ENCODE assay signal across 8 cellular contexts in the genomic region with DNA sequence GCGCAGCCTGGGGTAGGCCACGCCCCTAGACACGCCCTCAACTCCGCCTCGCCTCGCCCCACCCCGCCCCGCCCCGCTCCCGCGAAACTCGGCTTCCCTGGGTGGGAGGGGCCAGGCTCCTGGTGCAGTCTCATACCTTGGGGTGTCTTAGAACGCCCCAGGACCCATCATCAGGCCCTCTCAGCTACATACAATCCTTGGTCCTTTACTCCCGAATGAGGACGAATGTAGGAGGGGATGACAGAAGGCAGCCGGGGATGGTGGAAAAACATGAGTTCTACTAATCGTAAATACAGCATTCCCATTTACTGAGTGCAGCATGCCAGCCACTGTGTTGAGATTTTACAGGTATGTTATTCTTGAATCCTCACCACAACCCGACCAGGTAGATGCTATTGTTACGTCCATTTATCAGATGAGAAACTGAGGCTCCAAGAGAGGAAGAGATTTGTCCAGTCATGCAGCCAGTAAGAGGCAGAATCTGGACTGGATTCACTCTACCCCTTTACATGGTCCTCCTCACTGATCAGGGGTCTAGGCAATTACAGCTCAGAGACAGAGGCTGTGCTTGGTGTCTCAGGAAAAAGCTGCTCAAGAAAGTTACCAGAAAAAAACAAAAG. TPM values are rescaled to one million over a fixed set of nuclear protein-coding genes. Genes with fewer than 3 reads are reported as not detected.
DNase-seq lines count a peak whose midpoint lies in the region; ATAC-seq, FAIRE-seq and TF ChIP-seq lines count a peak whose summit lies in the region.

No MANE protein-coding gene starts in this region.

- no peak for ATAC-seq in heart right ventricle
- ATAC-seq in left ventricle myocardium superior, result no peak
- ATAC-seq in GM12878, result no peak
- no peak for ATAC-seq in GM18861 (IDR thresholded peaks at IDR 0.05; ENCODE audit: unreplicated experiment)

- TF ChIP-seq EP300 in GM12878 (IDR thresholded peaks at IDR 0.05; ENCODE audit: borderline replicate concordance in 1 of 2, control insufficient read depth in 1 of 2, low read depth in 2 of 2, low read length in 2 of 2), result no peak

- no peak for TF ChIP-seq POLR2A in GM12878 (IDR thresholded peaks at IDR 0.05; ENCODE audit: low read depth, low read length)

- peak overlapping the region; percentile 37 for H2AFZ ChIP-seq in GM12878 (ENCODE audit: control insufficient read depth, low read depth, low read length)

- H3K9me3 ChIP-seq in heart right ventricle (no peaks in the 10 kb centered on the region), GM12878 (replicated peaks; ENCODE audit: control insufficient read depth, insufficient read depth, low read length) (no peaks in the 10 kb centered on the region)

- H4K20me1 ChIP-seq in GM12878 (ENCODE audit: control insufficient read depth, insufficient read depth), result peaks cover 3% of the 10 kb centered on the region; the same call in 1 of the 2 replicates

- H3K4me1 ChIP-seq in heart right ventricle (peaks cover 2 to 62% (median 28%) of the 10 kb centered on the region in 9 donors), GM12878 (ENCODE audit: control insufficient read depth, insufficient read depth, low read length) (peaks cover 24% of the 10 kb centered on the region), urinary bladder (ENCODE audit: insufficient read depth) (no peaks in the 10 kb centered on the region)

- TF ChIP-seq CTCF in heart right ventricle (IDR thresholded peaks at IDR 0.05) (no peak), GM12878 (IDR thresholded peaks at IDR 0.05 in 2 of 3, conservative IDR thresholded peaks at IDR 0.05 in 1 of 3; ENCODE audit: control insufficient read depth in 2 of 3, extremely low read depth in 1 of 3, insufficient read depth in 1 of 3, low read depth in 3 of 3, low read length in 3 of 3) (no peak), mesothelial cell of epicardium (IDR thresholded peaks at IDR 0.05; ENCODE audit: unreplicated experiment) (no peak)

- POLR2A ChIA-PET in GM12878 (lab: Charles Lee), result interaction anchor here (0.5 to 3.6 kb wide), 16 partner anchors 9 to 1750 kb away, joined by 3 to 42 read pairs (median 5); partner anchors contain the start of genes CDK9, FPGS, ST6GALNAC4 and TOR2A

- peak overlapping the region; percentile 77 for H3K27ac Mint-ChIP-seq in mesothelial cell of epicardium

- H3K36me3 ChIP-seq in heart right ventricle, result peaks cover 0 to 24% (median 0%) of the 10 kb centered on the region in 9 donors
- H3K36me3 ChIP-seq in GM12878 (ENCODE audit: control insufficient read depth in 2 of 2, insufficient read depth in 2 of 2, low read length in 1 of 2), result peaks cover 4 to 26% of the 10 kb centered on the region in 2 experiments
- no peaks in the 10 kb centered on the region for H3K36me3 ChIP-seq in urinary bladder (ENCODE audit: insufficient read depth)

- H3K27me3 Mint-ChIP-seq in mesothelial cell of epicardium (ENCODE audit: low read depth), result no peaks in the 10 kb centered on the region

- peak overlapping the region; percentile 80 for H3K4me3 Mint-ChIP-seq in mesothelial cell of epicardium

- RAD21 ChIA-PET in GM12878 (lab: Charles Lee; ENCODE audit: unreplicated experiment), result interaction anchor here (0.9 to 7.6 kb wide), 10 partner anchors 8 to 224 kb away, joined by 3 to 61 read pairs (median 7); partner anchors contain the start of genes CDK9, ST6GALNAC4 and TOR2A

- H3K9ac ChIP-seq in GM12878 (ENCODE audit: control insufficient read depth, insufficient read depth, low read length), result no peak overlapping the region

- H3K4me3 ChIP-seq in heart right ventricle (peak overlapping the region in 9 of 10 donors; percentile 52 to 75 (median 65)), GM12878 (peak overlapping the region; percentile 37; the same call in 1 of the 2 replicates), urinary bladder (ENCODE audit: low read depth, low read length) (peak overlapping the region; percentile 37)

- DNase-seq in heart right ventricle (no peak), left ventricle myocardium superior (no peak), GM12878 (ENCODE audit: low read depth, low spot score) (no peak), mesothelial cell of epicardium (ENCODE audit: low spot score in 2 of 2, unreplicated experiment in 2 of 2) (no peak), HUDEP-2 (lab: John Stamatoyannopoulos, UW; ENCODE audit: unreplicated experiment in 76 of 76) (no peak), GM19239 (ENCODE audit: insufficient read length, low spot score) (no peak)

- intact Hi-C loops in heart right ventricle (cut with DNase I), result no loop called here
- intact Hi-C loops in left ventricle myocardium superior (cut with micrococcal nuclease), result no loop called here
- intact Hi-C loops in GM12878 (cut with micrococcal nuclease; ENCODE audit: unreplicated experiment), result no loop called here

- H3K4me1 Mint-ChIP-seq in mesothelial cell of epicardium, result peaks cover 39% of the 10 kb centered on the region

- WGBS in heart right ventricle, 2 donors, result 5% methylated on average over 19 of the region's 19 CpGs
- 15% methylated on average over 7 of the region's 19 CpGs for WGBS in GM12878 (ENCODE audit: insufficient coverage, insufficient replicate concordance, low lambda C conversion rate, missing lambda C conversion rate)
- 4% methylated on average over 19 of the region's 19 CpGs for WGBS in urinary bladder

- H3K36me3 Mint-ChIP-seq in mesothelial cell of epicardium, result no peaks in the 10 kb centered on the region

- in situ Hi-C loops in GM12878 (cut with MboI), result no loop called here

- peak overlapping the region in 7 of 10 donors; percentile 15 to 97 (median 38) for H3K27ac ChIP-seq in heart right ventricle
- peak overlapping the region; percentile 28; the same call in 1 of the 2 replicates for H3K27ac ChIP-seq in GM12878 (ENCODE audit: control insufficient read depth, insufficient read depth)
- H3K27ac ChIP-seq in urinary bladder (ENCODE audit: low read depth), result no peak overlapping the region

- TF ChIP-seq RAD21 in GM12878 (IDR thresholded peaks at IDR 0.05; ENCODE audit: insufficient read depth, low read depth, low read length), result no peak

- H3K4me2 ChIP-seq in GM12878 (ENCODE audit: control insufficient read depth, insufficient read depth), result peak overlapping the region; percentile 65

- CTCF ChIA-PET in GM12878 (lab: Yijun Ruan, JAX), result interaction anchor here (0.5 to 9.2 kb wide), 9 partner anchors 10 to 161 kb away, joined by 3 to 75 read pairs (median 4); partner anchors contain the start of genes CDK9, ST6GALNAC4 and TOR2A

- SMC1A ChIA-PET in GM12878 (lab: Charles Lee; ENCODE audit: uncharacterized antibody, unreplicated experiment), result interaction anchor here (0.6 to 1.9 kb wide), 8 partner anchors 8 to 150 kb away, joined by 3 to 26 read pairs (median 4); partner anchors contain the start of genes CDK9 and TOR2A

- H3K79me2 ChIP-seq in GM12878 (ENCODE audit: control insufficient read depth, insufficient read depth, low read length), result peaks cover 22% of the 10 kb centered on the region

- H3K9me3 Mint-ChIP-seq in mesothelial cell of epicardium, result no peaks in the 10 kb centered on the region

- H3K27me3 ChIP-seq in heart right ventricle (no peaks in the 10 kb centered on the region), GM12878 (replicated peaks in 1 of 2; ENCODE audit: control insufficient read depth in 2 of 2, insufficient read depth in 2 of 2, low read length in 1 of 2) (no peaks in the 10 kb centered on the region)

- FAIRE-seq in GM12878 (lab: Jason Lieb, UNC), result no peak
- FAIRE-seq in GM19239 (lab: Jason Lieb, UNC), result no peak

- no TSS peak for BruUV-seq in GM12878 (replicated peaks; lab: Mats Ljungman, UMichigan)

RNA-seq across cellular contexts. Expression of gene SH2D3C, which starts 6.8 kb away (rescaled TPM):
- total RNA-seq in heart right ventricle, result 10 to 100 TPM; 10.9 to 26.0 (median 17.7) TPM
- 10 to 100 TPM; 30.1 to 36.7 TPM for polyA plus RNA-seq in heart right ventricle
- 18.3 TPM for total RNA-seq in left ventricle myocardium superior
- total RNA-seq in GM12878 (2013; cell fraction: nucleolus; rRNA removed), result 28.6 and 33.2 TPM in 2 replicates
- total RNA-seq in GM12878 (2014; rRNA removed), result 16.1 and 19.0 TPM in 2 replicates
- 8.4 and 9.0 TPM in 2 replicates for total RNA-seq in GM12878 (2014; rRNA removed; fragmentation: Illumina TruSeq; extraction: Trizol)
- total RNA-seq in GM12878 (2021), result 21.0 and 23.5 TPM in 2 replicates
- 11.2 TPM for polyA plus RNA-seq in GM12878 (2011; ENCODE audit: low read depth)
- polyA plus RNA-seq in GM12878 (2011; rRNA removed), result 3.2 and 13.5 TPM in 2 replicates
- polyA plus RNA-seq in GM12878 (2011; cell fraction: cytosol; rRNA removed), result 18.5 and 20.4 TPM in 2 replicates
- 32.4 and 46.4 TPM in 2 replicates for polyA plus RNA-seq in GM12878 (2011; cell fraction: nucleus; rRNA removed)
- 17.4 and 22.8 TPM in 2 replicates for polyA plus RNA-seq in GM12878 (2012)
- polyA plus RNA-seq in GM12878 (2014; fragmentation: Illumina TruSeq; extraction: Trizol), result 4.4 and 11.6 TPM in 2 replicates
- 1 to 10 TPM; 1.2 to 1.9 TPM for polyA plus RNA-seq in GM12878 (2014; fragmentation: Nextera tagmentation; extraction: Ambion mirVana)
- 19.5 and 25.2 TPM in 2 replicates for polyA plus RNA-seq in GM12878 (2014; rRNA removed)
- polyA plus RNA-seq in GM12878 (2016; fragmentation: Nextera tagmentation; extraction: Ambion mirVana), result 10 to 100 TPM; 20.7 to 23.2 TPM
- 30.6 and 32.1 TPM in 2 replicates for polyA minus RNA-seq in GM12878 (2011; rRNA and poly(A)+ RNA removed)
- 13.5 and 19.3 TPM in 2 replicates for polyA minus RNA-seq in GM12878 (2011; cell fraction: cytosol; rRNA and poly(A)+ RNA removed)
- polyA minus RNA-seq in GM12878 (2011; cell fraction: nucleus; rRNA and poly(A)+ RNA removed), result 10.2 and 18.5 TPM in 2 replicates
- 3.4 to 3.9 TPM (median 3.7 TPM) in 3 replicates for total RNA-seq in mesothelial cell of epicardium
- 11.6 TPM for total RNA-seq in urinary bladder
- 16.6 TPM for polyA plus RNA-seq in urinary bladder

RNA-seq across cellular contexts. Expression of gene CDK9, which starts 14.2 kb away (rescaled TPM):
- total RNA-seq in heart right ventricle (10 to 100 TPM; 30.9 to 59.0 (median 44.1) TPM), left ventricle myocardium superior (48.4 TPM), GM12878 (2014; rRNA removed) (33.6 and 34.3 TPM in 2 replicates), GM12878 (2014; rRNA removed; fragmentation: Illumina TruSeq; extraction: Trizol) (24.5 and 25.2 TPM in 2 replicates), GM12878 (2021) (86.3 and 92.6 TPM in 2 replicates), mesothelial cell of epicardium (110 to 120 TPM (median 112 TPM) in 3 replicates), urinary bladder (30.1 TPM)
- polyA plus RNA-seq in heart right ventricle (10 to 100 TPM; 32.5 to 47.7 TPM), GM12878 (2011; rRNA removed) (30.3 and 46.5 TPM in 2 replicates), GM12878 (2014; fragmentation: Illumina TruSeq; extraction: Trizol) (41.7 and 57.0 TPM in 2 replicates), GM12878 (2014; fragmentation: Nextera tagmentation; extraction: Ambion mirVana) (1 to 10 TPM; 7.3 to 9.6 TPM), GM12878 (2014; rRNA removed) (56.7 and 59.9 TPM in 2 replicates), GM12878 (2016; fragmentation: Nextera tagmentation; extraction: Ambion mirVana) (10 to 100 TPM; 80.9 to 85.5 TPM), urinary bladder (66.2 TPM)
- total RNA-seq in GM12878 (2013; cell fraction: nucleolus; rRNA removed), result 59.1 and 66.1 TPM in 2 replicates
- 20.6 TPM for polyA plus RNA-seq in GM12878 (2011; ENCODE audit: low read depth)
- polyA plus RNA-seq in GM12878 (2011; cell fraction: cytosol; rRNA removed), result 51.1 and 55.6 TPM in 2 replicates
- polyA plus RNA-seq in GM12878 (2011; cell fraction: nucleus; rRNA removed), result 219 and 246 TPM in 2 replicates
- 44.8 and 52.0 TPM in 2 replicates for polyA plus RNA-seq in GM12878 (2012)
- polyA minus RNA-seq in GM12878 (2011; rRNA and poly(A)+ RNA removed), result 59.7 and 75.9 TPM in 2 replicates
- polyA minus RNA-seq in GM12878 (2011; cell fraction: cytosol; rRNA and poly(A)+ RNA removed), result 26.9 TPM in 2 replicates
- polyA minus RNA-seq in GM12878 (2011; cell fraction: nucleus; rRNA and poly(A)+ RNA removed), result 35.4 and 52.2 TPM in 2 replicates

RNA-seq across cellular contexts. Expression of gene FPGS, which starts 31.0 kb away (rescaled TPM):
- 10 to 100 TPM; 40.2 to 58.5 (median 46.5) TPM for total RNA-seq in heart right ventricle
- 10 to 100 TPM; 40.7 to 45.5 TPM for polyA plus RNA-seq in heart right ventricle
- 31.9 TPM for total RNA-seq in left ventricle myocardium superior
- 131 and 132 TPM in 2 replicates for total RNA-seq in GM12878 (2013; cell fraction: nucleolus; rRNA removed)
- total RNA-seq in GM12878 (2014; rRNA removed), result 62.8 and 79.6 TPM in 2 replicates
- 43.3 and 44.4 TPM in 2 replicates for total RNA-seq in GM12878 (2014; rRNA removed; fragmentation: Illumina TruSeq; extraction: Trizol)
- total RNA-seq in GM12878 (2021), result 89.3 and 98.3 TPM in 2 replicates
- 30.5 TPM for polyA plus RNA-seq in GM12878 (2011; ENCODE audit: low read depth)
- 34.1 and 64.4 TPM in 2 replicates for polyA plus RNA-seq in GM12878 (2011; rRNA removed)
- polyA plus RNA-seq in GM12878 (2011; cell fraction: cytosol; rRNA removed), result 91.2 and 99.0 TPM in 2 replicates
- polyA plus RNA-seq in GM12878 (2011; cell fraction: nucleus; rRNA removed), result 158 and 216 TPM in 2 replicates
- polyA plus RNA-seq in GM12878 (2012), result 47.6 and 62.7 TPM in 2 replicates
- polyA plus RNA-seq in GM12878 (2014; fragmentation: Illumina TruSeq; extraction: Trizol), result 49.0 and 81.2 TPM in 2 replicates
- 1 to 10 TPM; 1.2 to 8.2 TPM for polyA plus RNA-seq in GM12878 (2014; fragmentation: Nextera tagmentation; extraction: Ambion mirVana)
- polyA plus RNA-seq in GM12878 (2014; rRNA removed), result 88.1 and 95.0 TPM in 2 replicates
- 100 to 1,000 TPM; 112 to 127 TPM for polyA plus RNA-seq in GM12878 (2016; fragmentation: Nextera tagmentation; extraction: Ambion mirVana)
- 61.6 and 82.1 TPM in 2 replicates for polyA minus RNA-seq in GM12878 (2011; rRNA and poly(A)+ RNA removed)
- 29.7 and 45.3 TPM in 2 replicates for polyA minus RNA-seq in GM12878 (2011; cell fraction: cytosol; rRNA and poly(A)+ RNA removed)
- polyA minus RNA-seq in GM12878 (2011; cell fraction: nucleus; rRNA and poly(A)+ RNA removed), result 25.9 and 46.4 TPM in 2 replicates
- total RNA-seq in mesothelial cell of epicardium, result 58.1 to 61.4 TPM (median 58.2 TPM) in 3 replicates
- total RNA-seq in urinary bladder, result 18.6 TPM
- polyA plus RNA-seq in urinary bladder, result 57.7 TPM

RNA-seq across cellular contexts. Expression of gene TOR2A, which starts 36.6 kb away (rescaled TPM):
- total RNA-seq in heart right ventricle (1 to 10 TPM; 1.5 to 6.3 (median 2.2) TPM), left ventricle myocardium superior (3.6 TPM), GM12878 (2014; rRNA removed) (7.8 and 12.6 TPM in 2 replicates), GM12878 (2014; rRNA removed; fragmentation: Illumina TruSeq; extraction: Trizol) (2.7 and 4.2 TPM in 2 replicates), GM12878 (2021) (11.5 and 11.6 TPM in 2 replicates), mesothelial cell of epicardium (14.0 to 17.3 TPM (median 15.9 TPM) in 3 replicates), urinary bladder (3.8 TPM)
- polyA plus RNA-seq in heart right ventricle (1 to 10 TPM; 6.9 to 7.6 TPM), GM12878 (2011; rRNA removed) (0.91 and 2.4 TPM in 2 replicates), GM12878 (2014; fragmentation: Illumina TruSeq; extraction: Trizol) (1.6 and 5.4 TPM in 2 replicates), GM12878 (2014; fragmentation: Nextera tagmentation; extraction: Ambion mirVana) (1 to 10 TPM in 1 of 2 experiments, under 1 TPM in 1; 0.52 to 1.6 TPM), GM12878 (2014; rRNA removed) (14.3 and 17.4 TPM in 2 replicates), GM12878 (2016; fragmentation: Nextera tagmentation; extraction: Ambion mirVana) (10 to 100 TPM; 22.1 to 23.7 TPM), urinary bladder (16.5 TPM)
- 3.9 and 6.5 TPM in 2 replicates for total RNA-seq in GM12878 (2013; cell fraction: nucleolus; rRNA removed)
- polyA plus RNA-seq in GM12878 (2011; ENCODE audit: low read depth), result 2.6 TPM
- polyA plus RNA-seq in GM12878 (2011; cell fraction: cytosol; rRNA removed), result 6.6 and 11.0 TPM in 2 replicates
- 13.5 and 13.6 TPM in 2 replicates for polyA plus RNA-seq in GM12878 (2011; cell fraction: nucleus; rRNA removed)
- polyA plus RNA-seq in GM12878 (2012), result 6.7 and 8.2 TPM in 2 replicates
- 1.4 and 4.9 TPM in 2 replicates for polyA minus RNA-seq in GM12878 (2011; rRNA and poly(A)+ RNA removed)
- 2.7 and 4.3 TPM in 2 replicates for polyA minus RNA-seq in GM12878 (2011; cell fraction: cytosol; rRNA and poly(A)+ RNA removed)
- polyA minus RNA-seq in GM12878 (2011; cell fraction: nucleus; rRNA and poly(A)+ RNA removed), result 5.1 and 8.0 TPM in 2 replicates

RNA-seq across cellular contexts. Expression of gene TTC16, which starts 55.8 kb away (rescaled TPM):
- total RNA-seq in heart right ventricle (under 1 TPM in 9 of 10 donors, not detected in 1; 0.04 to 0.61 (median 0.32) TPM), left ventricle myocardium superior (0.15 TPM), GM12878 (2014; rRNA removed) (not detected in 2 replicates), GM12878 (2014; rRNA removed; fragmentation: Illumina TruSeq; extraction: Trizol) (not detected in 2 replicates), GM12878 (2021) (not detected in 2 replicates), mesothelial cell of epicardium (0.07 TPM in 1 of 3 replicates, not detected in the others), urinary bladder (not detected)
- polyA plus RNA-seq in heart right ventricle (1 to 10 TPM in 1 of 2 donors, under 1 TPM in 1; 0.04 to 1.4 TPM), GM12878 (2011; rRNA removed) (0.03 TPM in 1 of 2 replicates, not detected in the other), GM12878 (2014; fragmentation: Illumina TruSeq; extraction: Trizol) (not detected in 2 replicates), GM12878 (2014; fragmentation: Nextera tagmentation; extraction: Ambion mirVana) (not detected), GM12878 (2014; rRNA removed) (0.04 TPM in 1 of 2 replicates, not detected in the other), GM12878 (2016; fragmentation: Nextera tagmentation; extraction: Ambion mirVana) (not detected), urinary bladder (not detected)
- total RNA-seq in GM12878 (2013; cell fraction: nucleolus; rRNA removed), result not detected in 2 replicates
- polyA plus RNA-seq in GM12878 (2011; ENCODE audit: low read depth), result not detected
- polyA plus RNA-seq in GM12878 (2011; cell fraction: cytosol; rRNA removed), result not detected in 2 replicates
- polyA plus RNA-seq in GM12878 (2011; cell fraction: nucleus; rRNA removed), result 0.03 TPM in 1 of 2 replicates, not detected in the other
- polyA plus RNA-seq in GM12878 (2012), result not detected in 2 replicates
- not detected in 2 replicates for polyA minus RNA-seq in GM12878 (2011; rRNA and poly(A)+ RNA removed)
- not detected in 2 replicates for polyA minus RNA-seq in GM12878 (2011; cell fraction: cytosol; rRNA and poly(A)+ RNA removed)
- not detected in 2 replicates for polyA minus RNA-seq in GM12878 (2011; cell fraction: nucleus; rRNA and poly(A)+ RNA removed)
